Comparison of ENCODE assay signal across 8 cellular contexts in the genomic region with DNA sequence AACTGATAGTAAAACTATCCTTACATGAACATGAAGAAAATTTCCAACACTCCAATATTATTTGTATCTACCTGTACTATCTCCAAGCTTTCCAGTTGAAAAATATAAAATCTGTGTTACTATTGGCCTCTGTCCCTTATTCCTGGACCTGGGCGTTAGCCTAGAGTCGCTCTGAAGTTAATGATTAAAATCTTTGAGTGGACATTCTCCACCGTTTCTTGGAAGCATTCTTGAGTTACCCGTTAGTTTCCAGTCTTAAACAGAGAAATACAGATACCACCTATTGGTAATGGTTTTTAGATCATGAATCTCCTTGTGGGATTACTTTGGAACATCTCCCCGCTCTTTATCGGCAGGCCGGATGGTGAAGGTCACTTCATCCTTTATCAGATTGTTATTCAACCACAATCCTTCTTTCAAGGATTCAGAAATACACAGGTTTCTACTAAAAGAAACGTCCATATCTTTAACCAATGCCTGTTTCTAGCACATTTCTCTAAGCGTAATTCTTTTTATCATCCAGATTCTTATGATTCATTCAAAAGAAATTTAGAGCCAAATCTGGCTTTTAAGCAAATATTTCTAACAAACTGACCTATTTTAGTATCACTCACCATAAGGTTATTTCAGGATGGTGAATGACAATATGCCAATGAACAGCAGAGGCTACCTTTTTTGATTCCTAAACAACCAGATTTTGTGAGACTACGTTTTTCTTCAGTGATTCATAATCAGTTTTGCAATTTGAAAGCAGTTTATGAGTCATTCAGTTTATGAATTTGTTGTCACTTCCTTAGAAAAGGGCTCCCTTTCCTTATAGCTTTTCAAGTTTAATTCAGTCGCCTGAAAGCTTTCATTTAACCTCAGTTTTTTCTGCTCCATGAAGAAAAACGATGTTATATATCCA.
DNase-seq lines count a peak whose midpoint lies in the region; ATAC-seq, FAIRE-seq and TF ChIP-seq lines count a peak whose summit lies in the region.

No MANE protein-coding gene starts in this region.

- no peaks in the 10 kb centered on the region for H3K27me3 ChIP-seq in bronchial epithelial cell (ENCODE audit: control insufficient read depth, insufficient read depth, low read length)
- no peaks in the 10 kb centered on the region for H3K27me3 ChIP-seq in muscle layer of duodenum (ENCODE audit: low read depth, low read length)

- TF ChIP-seq CTCF in AG10803 (conservative IDR thresholded peaks at IDR 0.05; ENCODE audit: low read length) (no peak), bronchial epithelial cell (IDR thresholded peaks at IDR 0.05; ENCODE audit: insufficient read depth, low read length, severe bottlenecking) (no peak)

- H3K4me3 ChIP-seq in AG10803 (ENCODE audit: low read length) (no peak overlapping the region), bronchial epithelial cell (ENCODE audit: low read depth, low read length) (no peak overlapping the region), muscle layer of duodenum (ENCODE audit: low read depth in 1 of 2, low read length in 2 of 2) (no peak overlapping the region)

- ATAC-seq in GM19328 (IDR thresholded peaks at IDR 0.05; ENCODE audit: unreplicated experiment) (no peak), GM21576 (IDR thresholded peaks at IDR 0.05; ENCODE audit: unreplicated experiment) (no peak)

- peak overlapping the region; percentile 97 for H3K27ac ChIP-seq in muscle layer of duodenum (ENCODE audit: low read length)

- no peak for FAIRE-seq in bronchial epithelial cell (lab: Jason Lieb, UNC)

- peak; percentile 90 for DNase-seq in AG10803 (ENCODE audit: low read depth)
- peak; percentile 96 for DNase-seq in LHCN-M2 (ENCODE audit: low read depth)
- DNase-seq in bronchial epithelial cell (ENCODE audit: low read depth): peak; percentile 92
- no peak for DNase-seq in D341Med (ENCODE audit: low spot score)
- no peak for DNase-seq in activated CD4-positive, CD25-positive, alpha-beta regulatory T cell treated with anti-CD3 and anti-CD28 coated beads, Interleukin-2, amount 50 U/mL, for 72 hours

- no peaks in the 10 kb centered on the region for H3K9me3 ChIP-seq in muscle layer of duodenum (ENCODE audit: control insufficient read depth in 1 of 2, low read length in 2 of 2)

- H3K36me3 ChIP-seq in bronchial epithelial cell (ENCODE audit: control insufficient read depth, insufficient read depth, low read length) (no peaks in the 10 kb centered on the region), muscle layer of duodenum (ENCODE audit: control insufficient read depth in 1 of 2, insufficient read depth in 2 of 2, low read length in 2 of 2) (no peaks in the 10 kb centered on the region)

- H3K4me1 ChIP-seq in muscle layer of duodenum (ENCODE audit: control insufficient read depth in 1 of 2, insufficient read depth in 2 of 2, low read length in 2 of 2): peaks cover 0 to 22% of the 10 kb centered on the region in 2 donors

Comparison
In these comparisons a context has a peak if more than half of its experiments do, and no peak if none do; other contexts are left out.
1. DNase-seq: peak in AG10803 (single experiment), LHCN-M2 (single experiment) and bronchial epithelial cell (single experiment); none in D341Med (single experiment) and activated CD4-positive, CD25-positive, alpha-beta regulatory T cell treated with anti-CD3 and anti-CD28 coated beads, Interleukin-2, amount 50 U/mL, for 72 hours (single experiment).